In genomic region chr4:17552427-17552826, GRCh38 we compare ENCODE assay signal across 20 cellular contexts. TPM values are rescaled to one million over a fixed set of nuclear protein-coding genes. Genes with fewer than 3 reads are reported as not detected.
"Had no signal": no experiment of that assay in that cellular context is flagged by ENCODE, and none has a peak within 500 bp of the region (broad histone marks: within the 10 kb centered on the region; RNA-seq: fewer than 3 reads in every experiment).

No MANE protein-coding gene starts in this region.

- H3K27ac ChIP-seq: ascending aorta, esophagus muscularis mucosa, transverse colon, WERI-Rb-1 had no signal

- H3K4me3 ChIP-seq: ascending aorta, esophagus muscularis mucosa, mucosa of descending colon, transverse colon had no signal

- H3K9me3 Mint-ChIP-seq: activated CD8-positive, alpha-beta T cell treated with anti-CD3 and anti-CD28 coated beads for 36 hours; activated naive CD8-positive, alpha-beta T cell treated with anti-CD3 and anti-CD28 coated beads, Interleukin-2, amount 10 ng/mL, durations not matched to agents 7 days and 5 days; activated T-cell treated with anti-CD3 and anti-CD28 coated beads, Interleukin-2, amount 50 U/mL, for 72 hours; natural killer cell; T-cell had no signal

- H3K4me3 Mint-ChIP-seq: activated CD8-positive, alpha-beta T cell treated with anti-CD3 and anti-CD28 coated beads for 36 hours; activated naive CD8-positive, alpha-beta T cell treated with anti-CD3 and anti-CD28 coated beads, Interleukin-2, amount 10 ng/mL, durations not matched to agents 7 days and 5 days; activated T-cell treated with anti-CD3 and anti-CD28 coated beads, Interleukin-2, amount 50 U/mL, for 72 hours; immature natural killer cell; natural killer cell; T-cell had no signal

- H3K9me3 ChIP-seq: ascending aorta, esophagus muscularis mucosa, mucosa of descending colon, transverse colon had no signal

- H3K36me3 Mint-ChIP-seq: activated naive CD8-positive, alpha-beta T cell treated with anti-CD3 and anti-CD28 coated beads, Interleukin-2, amount 10 ng/mL, durations not matched to agents 7 days and 5 days; immature natural killer cell; natural killer cell; T-cell had no signal

- DNase-seq: activated CD4-positive, alpha-beta T cell treated with anti-CD3 and anti-CD28 coated beads for 4 hours; activated CD8-positive, alpha-beta memory T cell treated with anti-CD3 and anti-CD28 coated beads, Interleukin-2, amount 50 U/mL, for 4 hours; activated CD8-positive, alpha-beta T cell treated with anti-CD3 and anti-CD28 coated beads for 36 hours; activated gamma-delta T cell treated with Interleukin-2 at 50 U/mL for 16 hours; activated naive CD8-positive, alpha-beta T cell treated with anti-CD3 and anti-CD28 coated beads, Interleukin-2, amount 10 ng/mL, durations not matched to agents 7 days and 5 days; activated T-cell treated with anti-CD3 and anti-CD28 coated beads, Interleukin-2, amount 50 U/mL, for 72 hours; foreskin fibroblast; immature natural killer cell; left colon; mammary epithelial cell; mucosa of descending colon; natural killer cell; T-cell; T1000; transverse colon; WERI-Rb-1 had no signal

- H3K4me1 ChIP-seq: ascending aorta, esophagus muscularis mucosa, transverse colon had no signal

- ATAC-seq: activated CD8-positive, alpha-beta T cell treated with anti-CD3 and anti-CD28 coated beads for 36 hours; activated T-cell treated with anti-CD3 and anti-CD28 coated beads, Interleukin-2, amount 50 U/mL, for 72 hours; left colon; mucosa of descending colon; natural killer cell; T-cell had no signal

- H3K27ac Mint-ChIP-seq: activated CD8-positive, alpha-beta T cell treated with anti-CD3 and anti-CD28 coated beads for 36 hours; activated naive CD8-positive, alpha-beta T cell treated with anti-CD3 and anti-CD28 coated beads, Interleukin-2, amount 10 ng/mL, durations not matched to agents 7 days and 5 days; activated T-cell treated with anti-CD3 and anti-CD28 coated beads, Interleukin-2, amount 50 U/mL, for 72 hours; immature natural killer cell; natural killer cell; T-cell had no signal

- H3K27me3 ChIP-seq: ascending aorta, transverse colon had no signal

- H3K36me3 ChIP-seq: ascending aorta, esophagus muscularis mucosa, transverse colon, WERI-Rb-1 had no signal

RNA-seq across cellular contexts. Expression of gene CLRN2, which starts 37.5 kb away (rescaled TPM):
- total RNA-seq: activated CD8-positive, alpha-beta T cell treated with anti-CD3 and anti-CD28 coated beads for 36 hours; activated naive CD8-positive, alpha-beta T cell treated with anti-CD3 and anti-CD28 coated beads, Interleukin-2, amount 10 ng/mL, durations not matched to agents 7 days and 5 days; activated T-cell treated with anti-CD3 and anti-CD28 coated beads, Interleukin-2, amount 50 U/mL, for 72 hours; ascending aorta; esophagus muscularis mucosa; left colon; mammary epithelial cell; mucosa of descending colon; natural killer cell; omental fat pad; skeletal muscle tissue; T-cell; transverse colon had no signal
- polyA plus RNA-seq: immature natural killer cell, mammary epithelial cell had no signal
